ENCODE assay signal across 20 cellular contexts in the genomic region with DNA sequence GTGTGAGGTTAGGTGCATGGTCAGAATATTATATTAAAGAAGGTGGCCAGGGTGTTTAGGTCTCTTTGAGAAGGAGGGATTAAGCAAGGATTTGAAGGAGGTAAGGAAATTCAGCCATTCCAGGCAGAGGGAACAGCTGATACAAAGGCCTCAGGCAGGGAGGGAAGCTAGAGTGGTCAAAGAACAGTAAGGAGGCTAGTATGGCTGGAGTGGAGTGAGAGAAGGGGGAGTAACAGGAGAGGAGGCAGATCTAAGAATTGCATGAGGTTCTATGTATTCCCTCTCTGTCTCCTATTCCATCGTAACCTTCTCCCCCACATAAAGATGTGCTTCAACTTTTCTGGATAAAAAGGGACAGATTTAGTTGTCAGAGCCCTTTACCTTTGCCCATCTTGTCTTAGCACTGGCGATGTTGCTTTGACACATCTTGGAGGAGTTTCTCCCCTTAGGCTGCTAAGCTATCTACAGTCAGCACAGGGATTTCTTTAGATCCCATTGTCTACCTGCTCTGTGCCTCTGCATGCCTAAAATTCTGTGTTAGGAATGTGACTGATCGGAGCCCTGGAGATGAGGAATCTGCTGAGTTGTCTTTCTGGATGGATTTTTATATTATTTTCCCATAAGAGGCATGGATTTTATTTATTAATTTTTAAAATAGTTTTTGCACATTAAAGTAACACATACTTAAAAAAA. TPM values are rescaled to one million over a fixed set of nuclear protein-coding genes. Genes with fewer than 3 reads are reported as not detected.
DNase-seq lines count a peak whose midpoint lies in the region; ATAC-seq, FAIRE-seq and TF ChIP-seq lines count a peak whose summit lies in the region.
"Had no signal": no experiment of that assay in that cellular context is flagged by ENCODE, and none has a peak within 500 bp of the region (broad histone marks: within the 10 kb centered on the region; RNA-seq: fewer than 3 reads in every experiment).

No MANE protein-coding gene starts in this region.

- H3K9ac ChIP-seq in HepG2 (ENCODE audit: insufficient read depth, low read depth, low read length) (no peak overlapping the region), endodermal cell (ENCODE audit: extremely low read depth, low read length, poor library complexity, severe bottlenecking) (no peak overlapping the region), keratinocyte (ENCODE audit: control insufficient read depth, extremely low read depth, insufficient read depth, low read length) (no peak overlapping the region)
- H3K9ac ChIP-seq: KMS-11 had no signal

- intact Hi-C loops in HepG2 (cut with micrococcal nuclease; ENCODE audit: unreplicated experiment) (loop anchor here (5.0 kb wide), 1 partner anchor 37 kb away; no protein-coding TSS in a partner anchor), right lobe of liver (cut with DNase I) (loop anchor here in 1 of 2 donors (10.0 kb wide), 1 partner anchor 51 kb away; no protein-coding TSS in a partner anchor), sigmoid colon (cut with DNase I) (no loop called here)

- TF ChIP-seq EP300 in HepG2 (IDR thresholded peaks at IDR 0.05; ENCODE audit: low read depth in 2 of 2, low read length in 2 of 2), result no peak
- no peak for TF ChIP-seq EP300 in HepG2 (CRISPR knock-in tag; IDR thresholded peaks at IDR 0.05; ENCODE audit: borderline replicate concordance)
- TF ChIP-seq EP300 in sigmoid colon (IDR thresholded peaks at IDR 0.05), result no peak

- no peaks in the 10 kb centered on the region for H3K27me3 ChIP-seq in HepG2 (ENCODE audit: control insufficient read depth in 1 of 2, insufficient read depth in 2 of 2, low read length in 2 of 2)
- no peaks in the 10 kb centered on the region for H3K27me3 ChIP-seq in right lobe of liver
- no peaks in the 10 kb centered on the region for H3K27me3 ChIP-seq in endodermal cell (ENCODE audit: control insufficient read depth, insufficient read depth, low read length, poor library complexity, severe bottlenecking)
- no peaks in the 10 kb centered on the region for H3K27me3 ChIP-seq in keratinocyte (ENCODE audit: control insufficient read depth, extremely low read depth, insufficient read depth, low read length)
- H3K27me3 ChIP-seq in sigmoid colon, result no peaks in the 10 kb centered on the region

- FAIRE-seq in HepG2 (lab: Jason Lieb, UNC) (no peak), keratinocyte (lab: Jason Lieb, UNC) (peak; percentile 92), D721Med (lab: Jason Lieb, UNC) (no peak)
- FAIRE-seq: GM12878 had no signal

- no peak for TF ChIP-seq RAD21 in HepG2 (CRISPR knock-in tag; IDR thresholded peaks at IDR 0.05)

- TF ChIP-seq POLR2A in HepG2 (IDR thresholded peaks at IDR 0.05; ENCODE audit: insufficient read depth in 1 of 2, low read depth in 2 of 2, low read length in 2 of 2) (no peak), right lobe of liver (IDR thresholded peaks at IDR 0.05) (no peak), sigmoid colon (IDR thresholded peaks at IDR 0.05) (no peak)

- no peaks in the 10 kb centered on the region for H3K27me3 Mint-ChIP-seq in endodermal cell (ENCODE audit: insufficient read depth)

- H2AFZ ChIP-seq in HepG2 (ENCODE audit: low read length) (no peak overlapping the region), keratinocyte (ENCODE audit: control insufficient read depth, low read length) (peak overlapping the region; percentile 43)

- H3K27ac Mint-ChIP-seq in endodermal cell, result no peak overlapping the region
- H3K27ac Mint-ChIP-seq in activated naive CD4-positive, alpha-beta T cell treated with anti-CD3 and anti-CD28 coated beads, Interleukin-2, amount 50 U/mL, for 72 hours, result no peak overlapping the region
- H3K27ac Mint-ChIP-seq: B cell had no signal

- no peaks in the 10 kb centered on the region for H4K20me1 ChIP-seq in HepG2 (ENCODE audit: insufficient read depth, low read length)
- no peaks in the 10 kb centered on the region for H4K20me1 ChIP-seq in keratinocyte (ENCODE audit: control insufficient read depth, extremely low read depth, insufficient read depth, low read length)

- no peaks in the 10 kb centered on the region for H3K9me1 ChIP-seq in keratinocyte (ENCODE audit: control insufficient read depth, extremely low read depth, insufficient read depth, low read length)

- ATAC-seq in HepG2 (0 out of 3 replicates have a peak, but pooled peaks have one; percentile 32), right lobe of liver (no peak)
- ATAC-seq in activated naive CD4-positive, alpha-beta T cell treated with anti-CD3 and anti-CD28 coated beads, Interleukin-2, amount 50 U/mL, for 72 hours, result no peak
- ATAC-seq: GM12878 had no signal

- H3K36me3 Mint-ChIP-seq in endodermal cell (ENCODE audit: low read depth), result no peaks in the 10 kb centered on the region
- H3K36me3 Mint-ChIP-seq in activated naive CD4-positive, alpha-beta T cell treated with anti-CD3 and anti-CD28 coated beads, Interleukin-2, amount 50 U/mL, for 72 hours, result no peaks in the 10 kb centered on the region

- H3K4me2 ChIP-seq in HepG2 (ENCODE audit: low read depth, low read length) (no peak overlapping the region), keratinocyte (ENCODE audit: control insufficient read depth, extremely low read depth, insufficient read depth, low read depth, low read length) (no peak overlapping the region)
- H3K4me2 ChIP-seq: KMS-11 had no signal

- BruUV-seq in HepG2 (replicated peaks; lab: Mats Ljungman, UMichigan), result no TSS peak

- in situ Hi-C loops in HepG2 (cut with HindIII; ENCODE audit: extremely low pct_ligation_motif_present, low pct_unique_long_range_greater_than_20kb), result no loop called here

- DNase-seq in HepG2 (ENCODE audit: low spot score) (no peak), right lobe of liver (no peak), endodermal cell (no peak), keratinocyte (ENCODE audit: low read depth, low spot score) (no peak), sigmoid colon (no peak), D721Med (ENCODE audit: insufficient read length, low spot score) (no peak), GM19238 (ENCODE audit: insufficient read length, low spot score) (no peak)
- DNase-seq in activated naive CD4-positive, alpha-beta T cell treated with anti-CD3 and anti-CD28 coated beads, Interleukin-2, amount 50 U/mL, for 72 hours (ENCODE audit: low spot score in 2 of 2), result no peak
- DNase-seq: GF-D8, H7, NCI-H1417, NCI-H187, NCI-H526 treated with DMSO at 0.1 percent for 48 hours, OCI-M1, SHP77 had no signal

- H3K4me1 ChIP-seq in HepG2 (ENCODE audit: insufficient read depth, low read length), result peaks cover 24% of the 10 kb centered on the region
- H3K4me1 ChIP-seq in right lobe of liver, result peaks cover 0 to 17% (median 5%) of the 10 kb centered on the region in 4 donors
- no peaks in the 10 kb centered on the region for H3K4me1 ChIP-seq in endodermal cell (ENCODE audit: control insufficient read depth, insufficient read depth, low read length)
- H3K4me1 ChIP-seq in keratinocyte (ENCODE audit: control insufficient read depth, extremely low read depth, insufficient read depth, low read length), result peaks cover 6% of the 10 kb centered on the region
- H3K4me1 ChIP-seq in sigmoid colon, result peaks cover 0 to 10% (median 8%) of the 10 kb centered on the region in 4 donors

- CTCF ChIA-PET in HepG2 (lab: Yijun Ruan, JAX; ENCODE audit: low intra/inter-chr PET ratio, low total read pairs), result no interaction called here

- H3K4me3 ChIP-seq in HepG2 (replicated peaks in 1 of 3; ENCODE audit: insufficient read depth in 1 of 3, low read depth in 2 of 3, low read length in 3 of 3) (no peak overlapping the region), right lobe of liver (no peak overlapping the region), endodermal cell (ENCODE audit: low read length) (no peak overlapping the region), keratinocyte (ENCODE audit: control insufficient read depth in 2 of 3, extremely low read depth in 1 of 3, insufficient read depth in 2 of 3, low read depth in 1 of 3, low read length in 3 of 3) (no peak overlapping the region), sigmoid colon (no peak overlapping the region)
- H3K4me3 ChIP-seq: GM12878, SK-N-MC had no signal

- WGBS in HepG2 (ENCODE audit: low lambda C conversion rate), result 81% methylated on average over 3 of the region's 3 CpGs
- WGBS in right lobe of liver (ENCODE audit: insufficient coverage, low coverage, low lambda C conversion rate, missing lambda C conversion rate), result 44% methylated on average over 2 of the region's 3 CpGs
- 58 to 75% methylated on average over 2 to 3 of the region's 3 CpGs for WGBS in endodermal cell (ENCODE audit: insufficient coverage in 1 of 2, insufficient read length in 1 of 2), 2 experiments
- WGBS in sigmoid colon, 2 donors, result 76 to 80% methylated on average over 3 of the region's 3 CpGs

- no peak overlapping the region for H3K4me3 Mint-ChIP-seq in endodermal cell
- H3K4me3 Mint-ChIP-seq: B cell had no signal

- H3K9me3 ChIP-seq in HepG2 (ENCODE audit: low read length) (no peaks in the 10 kb centered on the region), right lobe of liver (no peaks in the 10 kb centered on the region), endodermal cell (ENCODE audit: control insufficient read depth, low read length) (no peaks in the 10 kb centered on the region), keratinocyte (ENCODE audit: control insufficient read depth, low read depth, low read length) (no peaks in the 10 kb centered on the region), sigmoid colon (no peaks in the 10 kb centered on the region)

- POLR2A ChIA-PET in HepG2 (lab: Yijun Ruan, JAX), result no interaction called here

- H3K27ac ChIP-seq in HepG2 (ENCODE audit: extremely low read length, insufficient read depth, low read length), result no peak overlapping the region
- no peak overlapping the region for H3K27ac ChIP-seq in right lobe of liver
- peak overlapping the region; percentile 2 for H3K27ac ChIP-seq in endodermal cell (ENCODE audit: low read depth, low read length)
- no peak overlapping the region for H3K27ac ChIP-seq in keratinocyte (ENCODE audit: control insufficient read depth, insufficient read depth, low read length)
- no peak overlapping the region for H3K27ac ChIP-seq in sigmoid colon
- H3K27ac ChIP-seq: KMS-11, SK-N-MC had no signal

- no peaks in the 10 kb centered on the region for H3K9me3 Mint-ChIP-seq in endodermal cell
- H3K9me3 Mint-ChIP-seq in activated naive CD4-positive, alpha-beta T cell treated with anti-CD3 and anti-CD28 coated beads, Interleukin-2, amount 50 U/mL, for 72 hours, result no peaks in the 10 kb centered on the region

- H3K36me3 ChIP-seq in HepG2 (replicated peaks in 1 of 2; ENCODE audit: control insufficient read depth in 1 of 2, insufficient read depth in 2 of 2, low read length in 2 of 2), result no peaks in the 10 kb centered on the region
- no peaks in the 10 kb centered on the region for H3K36me3 ChIP-seq in right lobe of liver
- no peaks in the 10 kb centered on the region for H3K36me3 ChIP-seq in endodermal cell (ENCODE audit: control insufficient read depth, insufficient read depth, low read length)
- H3K36me3 ChIP-seq in keratinocyte (ENCODE audit: control insufficient read depth in 2 of 2, extremely low read depth in 1 of 2, insufficient read depth in 2 of 2, low read length in 2 of 2), result no peaks in the 10 kb centered on the region
- no peaks in the 10 kb centered on the region for H3K36me3 ChIP-seq in sigmoid colon

- dilution Hi-C loops in keratinocyte (cut with MboI; ENCODE audit: extremely low pct_ligation_motif_present, low sequenced_read_pairs), result no loop called here

- H3K79me2 ChIP-seq in HepG2 (ENCODE audit: insufficient read depth, low read length), result no peaks in the 10 kb centered on the region
- H3K79me2 ChIP-seq in keratinocyte (ENCODE audit: control insufficient read depth, insufficient read depth, low read length), result no peaks in the 10 kb centered on the region

- peaks cover 13% of the 10 kb centered on the region for H3K4me1 Mint-ChIP-seq in endodermal cell
- H3K4me1 Mint-ChIP-seq: B cell had no signal

- TF ChIP-seq CTCF in HepG2 (CRISPR knock-in tag; IDR thresholded peaks at IDR 0.05), result no peak
- TF ChIP-seq CTCF in right lobe of liver (IDR thresholded peaks at IDR 0.05), result no peak
- TF ChIP-seq CTCF in endodermal cell (conservative IDR thresholded peaks at IDR 0.05), result no peak
- no peak for TF ChIP-seq CTCF in keratinocyte (optimal IDR thresholded peaks at IDR 0.05 in 1 of 3, IDR thresholded peaks at IDR 0.05 in 1 of 3, conservative IDR thresholded peaks at IDR 0.05 in 1 of 3; ENCODE audit: extremely low read depth in 1 of 3, insufficient read depth in 2 of 3, low read length in 3 of 3)
- no peak for TF ChIP-seq CTCF in sigmoid colon (IDR thresholded peaks at IDR 0.05)
- no peak for TF ChIP-seq CTCF in D721Med (IDR thresholded peaks at IDR 0.05; ENCODE audit: insufficient read depth, missing control alignments)

RNA-seq across cellular contexts. Expression of gene KLHL31, which starts 59.9 kb away (rescaled TPM):
- total RNA-seq in HepG2 (2016; rRNA removed; fragmentation: Illumina TruSeq; extraction: Trizol) (0.14 and 0.31 TPM in 2 replicates), right lobe of liver (under 1 TPM; 0.12 to 0.53 (median 0.23) TPM), endodermal cell (under 1 TPM; 0.15 to 0.64 TPM), sigmoid colon (1 to 10 TPM in 1 of 4 donors, not detected in 3; 1.1 TPM)
- 0.09 and 0.10 TPM in 2 replicates for total RNA-seq in HepG2 (2016; cell fraction: cytosol; rRNA removed; fragmentation: Illumina TruSeq; extraction: Trizol; ENCODE audit: low read depth)
- 0.16 and 0.39 TPM in 2 replicates for total RNA-seq in HepG2 (2016; cell fraction: insoluble cytoplasmic fraction; rRNA removed; fragmentation: Illumina TruSeq; extraction: Trizol)
- total RNA-seq in HepG2 (2016; cell fraction: membrane; rRNA removed; fragmentation: Illumina TruSeq; extraction: Trizol), result 0.12 and 0.21 TPM in 2 replicates
- total RNA-seq in HepG2 (2016; cell fraction: nucleus; rRNA removed; fragmentation: Illumina TruSeq; extraction: Trizol), result 1.1 and 1.2 TPM in 2 replicates
- polyA plus RNA-seq in HepG2 (2011; rRNA removed) (0.13 and 0.22 TPM in 2 replicates), keratinocyte (0.08 to 0.76 TPM (median 0.42 TPM) in 3 replicates), sigmoid colon (under 1 TPM in 2 of 3 donors, not detected in 1; 0.39 to 0.46 TPM)
- polyA plus RNA-seq in HepG2 (2011; cell fraction: cytosol; rRNA removed), result 0.05 and 0.10 TPM in 2 replicates
- polyA plus RNA-seq in HepG2 (2011; cell fraction: nucleus; rRNA removed), result 1.2 and 1.5 TPM in 2 replicates
- 0.63 and 1.1 TPM in 2 replicates for polyA plus RNA-seq in HepG2 (2012)
- polyA plus RNA-seq in HepG2 (2016; cell fraction: cytosol; fragmentation: Illumina TruSeq; extraction: Trizol; ENCODE audit: low read depth), result 0.03 TPM in 2 replicates
- polyA plus RNA-seq in HepG2 (2016; cell fraction: insoluble cytoplasmic fraction; fragmentation: Illumina TruSeq; extraction: Trizol; ENCODE audit: low read depth), result 0.10 and 0.11 TPM in 2 replicates
- polyA plus RNA-seq in HepG2 (2016; cell fraction: membrane; fragmentation: Illumina TruSeq; extraction: Trizol; ENCODE audit: low read depth), result 0.09 and 0.15 TPM in 2 replicates
- 0.93 and 0.99 TPM in 2 replicates for polyA plus RNA-seq in HepG2 (2016; cell fraction: nucleus; fragmentation: Illumina TruSeq; extraction: Trizol; ENCODE audit: insufficient read depth, low read depth)
- polyA minus RNA-seq in HepG2 (2011; rRNA and poly(A)+ RNA removed; ENCODE audit: low replicate concordance), result 0.07 and 0.28 TPM in 2 replicates
- polyA minus RNA-seq in HepG2 (2011; cell fraction: cytosol; rRNA and poly(A)+ RNA removed), result 0.35 TPM in 1 of 2 replicates, not detected in the other
- 0.99 and 1.5 TPM in 2 replicates for polyA minus RNA-seq in HepG2 (2011; cell fraction: nucleus; rRNA and poly(A)+ RNA removed)
- 0.18 TPM for polyA plus RNA-seq in endodermal cell (2013, experiment 1 of 2)
- 0.29 TPM for polyA plus RNA-seq in endodermal cell (2013, experiment 2 of 2)
- polyA plus RNA-seq in keratinocyte (2011; ENCODE audit: low read depth), result 1.1 TPM
- polyA plus RNA-seq in keratinocyte (2011; cell fraction: cytosol; rRNA removed), result 0.17 and 0.26 TPM in 2 replicates
- 3.1 and 3.2 TPM in 2 replicates for polyA plus RNA-seq in keratinocyte (2011; cell fraction: nucleus; rRNA removed)
- 0.19 and 2.2 TPM in 2 replicates for polyA plus RNA-seq in keratinocyte (2012; ENCODE audit: low replicate concordance)
- 0.99 to 1.1 TPM in 2 of 3 replicates, not detected in the other for polyA minus RNA-seq in keratinocyte
- polyA minus RNA-seq in keratinocyte (2011; cell fraction: cytosol; rRNA and poly(A)+ RNA removed), result not detected
- 1.3 and 3.5 TPM in 2 replicates for polyA minus RNA-seq in keratinocyte (2011; cell fraction: nucleus; rRNA and poly(A)+ RNA removed)
- under 1 TPM; 0.07 to 0.18 TPM for total RNA-seq in activated naive CD4-positive, alpha-beta T cell treated with anti-CD3 and anti-CD28 coated beads, Interleukin-2, amount 50 U/mL, for 72 hours
- total RNA-seq: A172, GM12878 had no signal
